20 cellular contexts compared by ENCODE assay signal in the genomic region with DNA sequence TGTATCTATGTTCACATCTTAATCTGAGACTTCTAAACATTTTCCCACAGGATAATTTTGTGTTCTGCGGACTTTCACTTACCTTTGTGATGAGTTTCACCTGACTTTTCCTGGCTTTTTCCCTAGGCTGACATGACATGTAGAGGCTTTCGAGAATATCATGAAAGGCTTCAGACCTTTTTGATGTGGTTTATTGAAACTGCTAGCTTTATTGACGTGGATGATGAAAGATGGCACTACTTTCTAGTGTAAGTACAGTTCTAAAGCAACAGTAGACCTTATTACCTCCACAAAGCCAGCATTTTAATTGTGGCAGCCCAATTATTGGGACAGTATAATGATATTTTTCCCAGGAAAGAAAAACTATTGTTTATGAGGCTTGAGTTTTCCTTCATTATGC.
"Had no signal": no experiment of that assay in that cellular context is flagged by ENCODE, and none has a peak within 500 bp of the region (broad histone marks: within the 10 kb centered on the region; RNA-seq: fewer than 3 reads in every experiment).

No MANE protein-coding gene starts in this region.

- H3K9me3 Mint-ChIP-seq: endodermal cell, memory B cell, mesothelial cell of epicardium, nephron had no signal

- H3K4me1 ChIP-seq: foreskin keratinocyte, lower lobe of right lung, sigmoid colon, stomach, transverse colon had no signal

- H3K27me3 ChIP-seq: foreskin keratinocyte, sigmoid colon, stomach, transverse colon had no signal

- H3K9me3 ChIP-seq: left ventricle myocardium inferior, lower lobe of right lung, sigmoid colon, stomach, thoracic aorta, transverse colon had no signal

- H3K4me3 Mint-ChIP-seq: endodermal cell, memory B cell, mesothelial cell of epicardium, nephron had no signal

- H3K27ac Mint-ChIP-seq: endodermal cell, memory B cell, mesothelial cell of epicardium, nephron had no signal

- H3K4me3 ChIP-seq: coronary artery, left ventricle myocardium inferior, lower lobe of right lung, sigmoid colon, skin epidermis, stomach, thoracic aorta, transverse colon had no signal

- H3K4me1 Mint-ChIP-seq: endodermal cell, memory B cell, mesothelial cell of epicardium, nephron had no signal

- H3K27ac ChIP-seq: coronary artery, foreskin keratinocyte, left ventricle myocardium inferior, lower lobe of right lung, sigmoid colon, skin epidermis, stomach, thoracic aorta, transverse colon had no signal

- H3K27me3 Mint-ChIP-seq: memory B cell had no signal

- DNase-seq: effector CD4-positive, alpha-beta T cell; endodermal cell; erythroblast; foreskin keratinocyte; kidney; left cardiac atrium; left ventricle myocardium inferior; lower lobe of right lung; posterior cingulate gyrus; sigmoid colon; stimulated activated CD4-positive, alpha-beta T cell treated with anti-CD3 and anti-CD28 coated beads, Interleukin-12 subunit alpha, Interleukin-12 subunit beta, amount 100 ng/mL, for 4 hours; stomach; substantia nigra; transverse colon had no signal

- ATAC-seq: foreskin keratinocyte, left cardiac atrium, lower lobe of right lung had no signal
